11 cellular contexts compared by ENCODE assay signal in genomic region chr18:44592639-44593038, GRCh38.
DNase-seq lines count a peak whose midpoint lies in the region; ATAC-seq and TF ChIP-seq lines count a peak whose summit lies in the region.
"Had no signal": no experiment of that assay in that cellular context is flagged by ENCODE, and none has a peak within 500 bp of the region (broad histone marks: within the 10 kb centered on the region; RNA-seq: fewer than 3 reads in every experiment).

No MANE protein-coding gene starts in this region.

- H3K9me3 Mint-ChIP-seq in nephron: no peaks in the 10 kb centered on the region
- H3K9me3 Mint-ChIP-seq in activated CD8-positive, alpha-beta memory T cell treated with anti-CD3 and anti-CD28 coated beads, Interleukin-2, amount 10 ng/mL, durations not matched to agents 7 days and 5 days (ENCODE audit: low read depth): no peaks in the 10 kb centered on the region

- DNase-seq in AG08396 (ENCODE audit: low spot score): peak; percentile 40
- peak; percentile 77 for DNase-seq in NCI-H82 (lab: John Stamatoyannopoulos, UW)
- peak; percentile 21 for DNase-seq in fibroblast of pulmonary artery (ENCODE audit: low read depth)
- no peak for DNase-seq in HAP-1 (ENCODE audit: low spot score in 2 of 2)
- DNase-seq in activated CD8-positive, alpha-beta memory T cell treated with anti-CD3 and anti-CD28 coated beads, Interleukin-2, amount 10 ng/mL, durations not matched to agents 7 days and 5 days: no peak
- DNase-seq in GM03348 (ENCODE audit: low spot score): no peak
- DNase-seq in CD1c-positive myeloid dendritic cell (ENCODE audit: extremely low spot score): no peak
- DNase-seq: cerebellar nuclear complex, NCI-H748 treated with DMSO at 0.1 percent for 48 hours had no signal

- in situ Hi-C loops in HAP-1 (cut with MboI; ENCODE audit: low sequenced_read_pairs): no loop called here

- no peaks in the 10 kb centered on the region for H3K4me1 ChIP-seq in HAP-1

- CTCF ChIA-PET in activated CD8-positive, alpha-beta memory T cell treated with anti-CD3 and anti-CD28 coated beads, Interleukin-2, amount 10 ng/mL, durations not matched to agents 7 days and 5 days (lab: Charles Lee): no interaction called here

- peak overlapping the region; percentile 63 to 82 (median 67) for H3K27ac Mint-ChIP-seq in nephron
- no peak overlapping the region for H3K27ac Mint-ChIP-seq in activated CD8-positive, alpha-beta memory T cell treated with anti-CD3 and anti-CD28 coated beads, Interleukin-2, amount 10 ng/mL, durations not matched to agents 7 days and 5 days

- H3K4me3 ChIP-seq in fibroblast of pulmonary artery (replicated peaks; ENCODE audit: low read depth, low read length) (no peak overlapping the region), HAP-1 (no peak overlapping the region)
- H3K4me3 ChIP-seq: lung had no signal

- no peaks in the 10 kb centered on the region for H3K36me3 Mint-ChIP-seq in nephron (ENCODE audit: low read depth)
- no peaks in the 10 kb centered on the region for H3K36me3 Mint-ChIP-seq in activated CD8-positive, alpha-beta memory T cell treated with anti-CD3 and anti-CD28 coated beads, Interleukin-2, amount 10 ng/mL, durations not matched to agents 7 days and 5 days

- H3K4me1 Mint-ChIP-seq in nephron: peaks cover 36% of the 10 kb centered on the region
- H3K4me1 Mint-ChIP-seq in activated CD8-positive, alpha-beta memory T cell treated with anti-CD3 and anti-CD28 coated beads, Interleukin-2, amount 10 ng/mL, durations not matched to agents 7 days and 5 days: peaks cover 7% of the 10 kb centered on the region

- no peak for TF ChIP-seq CTCF in fibroblast of pulmonary artery (IDR thresholded peaks at IDR 0.05; ENCODE audit: low read length, missing control alignments)
- no peak for TF ChIP-seq CTCF in nephron (IDR thresholded peaks at IDR 0.05; ENCODE audit: unreplicated experiment in 3 of 3)

- H3K4me3 Mint-ChIP-seq in nephron: no peak overlapping the region
- H3K4me3 Mint-ChIP-seq in activated CD8-positive, alpha-beta memory T cell treated with anti-CD3 and anti-CD28 coated beads, Interleukin-2, amount 10 ng/mL, durations not matched to agents 7 days and 5 days: no peak overlapping the region

- no peaks in the 10 kb centered on the region for H3K36me3 ChIP-seq in HAP-1 (replicated peaks)

- H3K9me3 ChIP-seq in HAP-1: no peaks in the 10 kb centered on the region

- no peak for ATAC-seq in activated CD8-positive, alpha-beta memory T cell treated with anti-CD3 and anti-CD28 coated beads, Interleukin-2, amount 10 ng/mL, durations not matched to agents 7 days and 5 days

- H3K27me3 ChIP-seq in HAP-1 (ENCODE audit: low read depth): no peaks in the 10 kb centered on the region

- H3K27me3 Mint-ChIP-seq in nephron (ENCODE audit: low read depth): no peaks in the 10 kb centered on the region
- peaks cover 25% of the 10 kb centered on the region for H3K27me3 Mint-ChIP-seq in activated CD8-positive, alpha-beta memory T cell treated with anti-CD3 and anti-CD28 coated beads, Interleukin-2, amount 10 ng/mL, durations not matched to agents 7 days and 5 days

Comparison
In these comparisons a context has a peak if more than half of its experiments do, and no peak if none do; other contexts are left out.
1. DNase-seq: peak in AG08396 (single experiment), NCI-H82 (single experiment) and fibroblast of pulmonary artery (single experiment); none in HAP-1 (0 of 2), activated CD8-positive, alpha-beta memory T cell treated with anti-CD3 and anti-CD28 coated beads, Interleukin-2, amount 10 ng/mL, durations not matched to agents 7 days and 5 days (single experiment), GM03348 (single experiment) and CD1c-positive myeloid dendritic cell (single experiment).